8 cellular contexts compared by ENCODE assay signal in genomic region chr5:111278824-111279504, GRCh38. TPM values are rescaled to one million over a fixed set of nuclear protein-coding genes. Genes with fewer than 3 reads are reported as not detected.
DNase-seq lines count a peak whose midpoint lies in the region; ATAC-seq and TF ChIP-seq lines count a peak whose summit lies in the region.

No MANE protein-coding gene starts in this region.

- DNase-seq in AG04450 (ENCODE audit: low read depth, low spot score) (no peak), activated T-helper 1 cell treated with Interleukin-2 at 50 U/mL for 16 hours (ENCODE audit: low read depth) (peak; percentile 69), foreskin melanocyte (peak; percentile 20), psoas muscle (peak; percentile 18 to 60), hepatic stellate cell (ENCODE audit: low spot score) (no peak)

- H3K4me2 ChIP-seq in OCI-LY1 (ENCODE audit: low read length): peak overlapping the region; percentile 52

- WGBS in psoas muscle, 3 donors: 47 to 53% (median 50%) methylated on average over 12 of the region's 12 CpGs

- peaks cover 8% of the 10 kb centered on the region; the same call in 1 of the 2 replicates for H3K36me3 ChIP-seq in OCI-LY1 (ENCODE audit: insufficient read depth, low read length)
- H3K36me3 ChIP-seq in psoas muscle (ENCODE audit: insufficient read depth in 1 of 2, low read depth in 1 of 2): no peaks in the 10 kb centered on the region

- TF ChIP-seq CTCF in AG04450 (IDR thresholded peaks at IDR 0.05; ENCODE audit: low read depth, low read length): peak; percentile 65
- TF ChIP-seq CTCF in OCI-LY1 (IDR thresholded peaks at IDR 0.05; ENCODE audit: low read length): peak; percentile 96
- peak; percentile 46 for TF ChIP-seq CTCF in psoas muscle (IDR thresholded peaks at IDR 0.05)

- no peaks in the 10 kb centered on the region for H3K9me3 ChIP-seq in AG04450 (ENCODE audit: control insufficient read depth, insufficient read depth, low read length)
- no peaks in the 10 kb centered on the region for H3K9me3 ChIP-seq in OCI-LY1 (ENCODE audit: low read length)
- H3K9me3 ChIP-seq in psoas muscle: no peaks in the 10 kb centered on the region

- H3K4me1 ChIP-seq in OCI-LY1 (ENCODE audit: insufficient read depth, low read length, severe bottlenecking) (peaks cover 79% of the 10 kb centered on the region), psoas muscle (no peaks in the 10 kb centered on the region)

- POLR2A ChIA-PET in AG04450 (lab: Yijun Ruan, JAX): no interaction called here

- H3K4me3 ChIP-seq in AG04450 (ENCODE audit: low read depth, low read length): no peak overlapping the region
- H3K4me3 ChIP-seq in OCI-LY1 (ENCODE audit: low read depth, low read length, poor library complexity, severe bottlenecking): no peak overlapping the region
- no peak overlapping the region for H3K4me3 ChIP-seq in psoas muscle

- CTCF ChIA-PET in AG04450 (lab: Charles Lee): interaction anchor here (0.5 to 4.5 kb wide), 9 partner anchors 8 to 521 kb away, joined by 3 to 36 read pairs (median 3); no protein-coding TSS in a partner anchor

- no peak overlapping the region for H2AFZ ChIP-seq in OCI-LY1 (ENCODE audit: low read length)

- H3K27me3 ChIP-seq in AG04450 (ENCODE audit: control insufficient read depth, insufficient read depth, low read length): no peaks in the 10 kb centered on the region
- no peaks in the 10 kb centered on the region for H3K27me3 ChIP-seq in OCI-LY1 (ENCODE audit: insufficient read depth, low read length)
- peaks cover 0 to 2% (median 0%) of the 10 kb centered on the region in 3 donors for H3K27me3 ChIP-seq in psoas muscle (ENCODE audit: insufficient read depth in 3 of 3, low read length in 2 of 3)

- no peaks in the 10 kb centered on the region for H3F3A ChIP-seq in OCI-LY1 (ENCODE audit: insufficient read depth, low read length)

- peaks cover 95% of the 10 kb centered on the region for H3K79me2 ChIP-seq in OCI-LY1 (ENCODE audit: insufficient read depth, low read length)

- ATAC-seq in GM18519 (IDR thresholded peaks at IDR 0.05; ENCODE audit: low FRiP score, unreplicated experiment) (peak; percentile 74), HG03025 (IDR thresholded peaks at IDR 0.05; ENCODE audit: low FRiP score, unreplicated experiment) (peak; percentile 88), psoas muscle (no peak)

- H3K27ac ChIP-seq in AG04450 (ENCODE audit: low read depth, low read length) (no peak overlapping the region), OCI-LY1 (ENCODE audit: low read depth, low read length, poor library complexity, severe bottlenecking) (peak overlapping the region; percentile 77), psoas muscle (no peak overlapping the region)

- no peaks in the 10 kb centered on the region for H3K9me2 ChIP-seq in OCI-LY1 (ENCODE audit: low read depth, low read length)

- H4K20me1 ChIP-seq in OCI-LY1 (ENCODE audit: insufficient read depth, low read length): no peaks in the 10 kb centered on the region

- intact Hi-C loops in psoas muscle (cut with DNase I): no loop called here

- H3K9ac ChIP-seq in OCI-LY1 (ENCODE audit: low read length): peak overlapping the region; percentile 12; the same call in 1 of the 2 replicates

RNA-seq across cellular contexts. Expression of gene CAMK4, which starts 54.8 kb away (rescaled TPM):
- polyA plus RNA-seq in AG04450 (2011; rRNA removed) (2.4 and 3.2 TPM in 2 replicates), psoas muscle (under 1 TPM; 0.03 to 1.00 (median 0.09) TPM)
- 3.8 and 4.3 TPM in 2 replicates for polyA minus RNA-seq in AG04450 (2011; rRNA and poly(A)+ RNA removed)
- under 1 TPM in 3 of 4 donors, not detected in 1; 0.02 to 0.27 (median 0.21) TPM for total RNA-seq in psoas muscle

Comparison
In these comparisons a context has a peak if more than half of its experiments do, and no peak if none do; other contexts are left out.
1. DNase-seq: peak in activated T-helper 1 cell treated with Interleukin-2 at 50 U/mL for 16 hours (single experiment), foreskin melanocyte (single experiment) and psoas muscle (2 of 2); none in AG04450 (single experiment) and hepatic stellate cell (single experiment).
2. CTCF ChIP-seq: peak in every context shown above with its lines; median percentile 96 in OCI-LY1; 65 in AG04450; 46 in psoas muscle.
3. ATAC-seq: peak in GM18519 (single experiment) and HG03025 (single experiment); none in psoas muscle (0 of 4).